1 cellular context compared by ENCODE assay signal in the genomic region with DNA sequence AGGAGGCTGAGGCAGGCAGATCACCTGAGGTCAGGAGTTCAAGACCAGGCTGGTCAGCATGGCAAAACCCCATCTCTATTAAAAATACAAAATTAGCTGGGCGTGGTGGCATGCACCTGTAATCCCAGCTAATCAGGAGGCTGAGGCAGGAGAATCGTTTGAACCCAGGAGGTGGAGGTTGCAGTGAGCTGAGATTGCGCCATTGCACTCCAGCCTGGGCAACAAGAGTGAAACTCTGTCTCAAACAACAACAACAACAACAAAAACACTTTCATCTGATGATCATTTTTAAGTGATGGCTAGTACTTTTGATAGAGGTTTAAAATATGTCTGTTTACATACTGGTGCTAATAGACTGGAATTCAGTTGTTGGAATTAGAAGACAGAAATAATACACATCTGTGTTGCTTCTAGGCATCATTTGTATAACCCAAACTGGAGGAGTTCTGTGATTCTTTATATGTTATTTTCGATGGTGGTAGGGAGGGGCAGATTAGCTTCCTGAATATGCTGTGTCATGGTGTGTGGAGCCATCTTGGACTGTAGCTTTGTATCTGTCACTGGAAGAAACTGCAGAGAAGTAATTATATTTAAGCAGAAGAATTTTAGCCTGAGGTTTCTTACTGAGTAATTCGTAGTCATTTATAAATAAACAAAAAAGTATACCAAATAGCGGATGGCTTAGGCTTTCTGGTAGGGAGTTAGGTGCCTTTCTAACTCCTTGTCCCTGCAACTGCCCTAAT.
TF ChIP-seq lines count a peak whose summit lies in the region.

No MANE protein-coding gene starts in this region.

TF ChIP-seq in K562, 482 proteins besides CTCF, POLR2A, EP300 and RAD21 (continued from another document):
- TF ChIP-seq YY1 (IDR thresholded peaks at IDR 0.05; ENCODE audit: borderline replicate concordance in 1 of 3, control insufficient read depth in 1 of 3, extremely low read depth in 1 of 3, insufficient read depth in 3 of 3, insufficient read length in 1 of 3, insufficient replicate concordance in 2 of 3, low read depth in 1 of 3, low read length in 2 of 3) (peak in 2 of 3 experiments; percentile 37 to 92), MAFF (IDR thresholded peaks at IDR 0.05; ENCODE audit: low read length) (peak; percentile 97), DIDO1 (tag; IDR thresholded peaks at IDR 0.05; ENCODE audit: low read depth) (peak; percentile 53; the same call in 1 of the 2 replicates), GTF2A2 (tag; IDR thresholded peaks at IDR 0.05) (peak; percentile 71; the same call in 1 of the 2 replicates), ZNF644 (tag; IDR thresholded peaks at IDR 0.05; ENCODE audit: low read depth) (peak; percentile 72), L3MBTL2 (IDR thresholded peaks at IDR 0.05) (0 out of 2 replicates have a peak, but pooled peaks have one; percentile 35), SMARCA4 (IDR thresholded peaks at IDR 0.05) (peak; percentile 76), BRD9 (IDR thresholded peaks at IDR 0.05; ENCODE audit: low read depth, partially characterized antibody) (peak; percentile 27), EHMT2 (IDR thresholded peaks at IDR 0.05) (peak; percentile 69; the same call in 1 of the 2 replicates), NCOR1 (IDR thresholded peaks at IDR 0.05) (peak; percentile 44), RHOXF2B (CRISPR knock-in tag; conservative IDR thresholded peaks at IDR 0.05) (0 out of 2 replicates have a peak, but pooled peaks have one; percentile 23), SMARCE1 (IDR thresholded peaks at IDR 0.05) (peak; percentile 56; the same call in 1 of the 2 replicates)
- TF ChIP-seq, protein P1, sequence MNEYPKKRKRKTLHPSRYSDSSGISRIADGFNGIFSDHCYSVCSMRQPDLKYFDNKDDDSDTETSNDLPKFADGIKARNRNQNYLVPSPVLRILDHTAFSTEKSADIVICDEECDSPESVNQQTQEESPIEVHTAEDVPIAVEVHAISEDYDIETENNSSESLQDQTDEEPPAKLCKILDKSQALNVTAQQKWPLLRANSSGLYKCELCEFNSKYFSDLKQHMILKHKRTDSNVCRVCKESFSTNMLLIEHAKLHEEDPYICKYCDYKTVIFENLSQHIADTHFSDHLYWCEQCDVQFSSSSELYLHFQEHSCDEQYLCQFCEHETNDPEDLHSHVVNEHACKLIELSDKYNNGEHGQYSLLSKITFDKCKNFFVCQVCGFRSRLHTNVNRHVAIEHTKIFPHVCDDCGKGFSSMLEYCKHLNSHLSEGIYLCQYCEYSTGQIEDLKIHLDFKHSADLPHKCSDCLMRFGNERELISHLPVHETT (CRISPR knock-in tag; conservative IDR thresholded peaks at IDR 0.05 in 1 of 2, IDR thresholded peaks at IDR 0.05 in 1 of 2): peak in 1 of 2 experiments; percentile 72; a peak in 1 of 4 replicates
- TF ChIP-seq, protein P2, sequence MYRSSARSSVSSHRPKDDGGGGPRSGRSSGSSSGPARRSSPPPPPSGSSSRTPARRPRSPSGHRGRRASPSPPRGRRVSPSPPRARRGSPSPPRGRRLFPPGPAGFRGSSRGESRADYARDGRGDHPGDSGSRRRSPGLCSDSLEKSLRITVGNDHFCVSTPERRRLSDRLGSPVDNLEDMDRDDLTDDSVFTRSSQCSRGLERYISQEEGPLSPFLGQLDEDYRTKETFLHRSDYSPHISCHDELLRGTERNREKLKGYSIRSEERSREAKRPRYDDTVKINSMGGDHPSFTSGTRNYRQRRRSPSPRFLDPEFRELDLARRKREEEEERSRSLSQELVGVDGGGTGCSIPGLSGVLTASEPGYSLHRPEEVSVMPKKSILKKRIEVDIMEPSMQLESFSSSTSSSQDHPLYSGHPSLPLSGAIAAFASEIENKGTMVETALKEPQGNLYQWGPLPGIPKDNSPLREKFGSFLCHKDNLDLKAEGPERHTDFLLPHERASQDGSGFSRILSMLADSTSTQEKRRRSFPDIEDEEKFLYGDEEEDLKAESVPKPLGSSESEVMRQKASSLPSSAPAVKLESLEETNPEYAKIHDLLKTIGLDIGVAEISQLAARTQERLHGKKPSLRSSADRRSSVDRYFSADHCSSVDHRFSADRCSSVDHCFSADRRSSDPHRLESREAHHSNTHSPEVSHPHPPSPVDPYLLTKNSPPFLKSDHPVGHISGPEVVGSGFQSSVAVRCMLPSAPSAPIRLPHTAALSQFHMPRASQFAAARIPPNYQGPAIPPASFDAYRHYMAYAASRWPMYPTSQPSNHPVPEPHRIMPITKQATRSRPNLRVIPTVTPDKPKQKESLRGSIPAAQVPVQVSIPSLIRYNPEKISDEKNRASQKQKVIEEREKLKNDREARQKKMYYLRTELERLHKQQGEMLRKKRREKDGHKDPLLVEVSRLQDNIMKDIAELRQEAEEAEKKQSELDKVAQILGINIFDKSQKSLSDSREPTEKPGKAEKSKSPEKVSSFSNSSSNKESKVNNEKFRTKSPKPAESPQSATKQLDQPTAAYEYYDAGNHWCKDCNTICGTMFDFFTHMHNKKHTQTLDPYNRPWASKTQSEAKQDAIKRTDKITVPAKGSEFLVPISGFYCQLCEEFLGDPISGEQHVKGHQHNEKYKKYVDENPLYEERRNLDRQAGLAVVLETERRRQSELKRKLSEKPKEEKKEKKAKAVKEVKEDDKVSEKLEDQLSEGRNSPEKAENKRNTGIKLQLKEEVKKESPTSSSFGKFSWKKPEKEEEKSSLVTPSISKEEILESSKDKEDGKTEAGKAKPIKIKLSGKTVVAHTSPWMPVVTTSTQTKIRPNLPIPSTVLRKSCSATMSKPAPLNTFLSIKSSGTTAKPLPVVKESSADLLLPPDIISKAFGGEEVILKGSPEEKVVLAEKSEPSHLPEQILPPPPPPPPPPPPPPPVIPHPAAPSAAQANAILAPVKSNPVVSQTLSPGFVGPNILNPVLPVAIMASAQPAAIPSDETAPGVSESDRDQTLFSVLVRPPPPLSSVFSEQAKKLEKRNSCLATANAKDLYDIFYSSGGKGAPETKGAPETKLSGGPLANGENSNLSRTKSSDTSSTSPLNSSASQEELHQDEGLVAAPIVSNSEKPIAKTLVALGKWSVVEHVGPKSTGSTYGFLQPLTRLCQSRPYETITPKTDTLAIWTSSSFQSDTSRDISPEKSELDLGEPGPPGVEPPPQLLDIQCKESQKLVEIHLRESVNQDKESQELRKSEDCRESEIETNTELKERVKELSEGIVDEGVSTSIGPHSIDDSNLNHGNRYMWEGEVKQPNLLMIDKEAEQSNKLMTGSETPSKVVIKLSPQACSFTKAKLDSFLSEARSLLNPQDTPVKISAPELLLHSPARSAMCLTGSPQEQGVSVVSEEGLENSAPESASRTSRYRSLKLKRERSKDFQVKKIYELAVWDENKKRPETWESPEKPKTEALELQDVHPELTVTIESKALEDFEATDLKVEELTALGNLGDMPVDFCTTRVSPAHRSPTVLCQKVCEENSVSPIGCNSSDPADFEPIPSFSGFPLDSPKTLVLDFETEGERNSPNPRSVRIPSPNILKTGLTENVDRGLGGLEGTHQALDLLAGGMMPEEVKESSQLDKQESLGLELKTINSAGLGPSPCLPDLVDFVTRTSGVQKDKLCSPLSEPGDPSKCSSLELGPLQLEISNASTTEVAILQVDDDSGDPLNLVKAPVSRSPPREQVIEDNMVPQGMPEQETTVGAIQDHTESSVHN (IDR thresholded peaks at IDR 0.05; ENCODE audit: borderline replicate concordance in 1 of 2, low read depth in 1 of 2): peak; percentile 38 to 86; a peak in 1 of 4 replicates
